Comparison of ENCODE assay signal across 33 cellular contexts in genomic region chrX:68589372-68589753, GRCh38.
"Had no signal": no experiment of that assay in that cellular context is flagged by ENCODE, and none has a peak within 500 bp of the region (broad histone marks: within the 10 kb centered on the region; RNA-seq: fewer than 3 reads in every experiment).

No MANE protein-coding gene starts in this region.

- H3K27ac ChIP-seq: ascending aorta, SJCRH30, SK-N-MC had no signal

- H3K9me3 ChIP-seq: SJCRH30 had no signal

- ATAC-seq: activated CD8-positive, alpha-beta memory T cell treated with anti-CD3 and anti-CD28 coated beads, Interleukin-2, amount 10 ng/mL, durations not matched to agents 7 days and 5 days; activated T-cell treated with anti-CD3 and anti-CD28 coated beads, Interleukin-2, amount 50 U/mL, for 72 hours; activated T-helper 17 cell treated with anti-CD3 and anti-CD28 coated beads, Interleukin-2, amount 50 U/mL, for 72 hours; WTC11 had no signal

- H3K4me3 Mint-ChIP-seq: activated CD4-positive, alpha-beta memory T cell treated with anti-CD3 and anti-CD28 coated beads, Interleukin-2, amount 10 ng/mL, durations not matched to agents 7 days and 5 days; activated CD8-positive, alpha-beta memory T cell treated with anti-CD3 and anti-CD28 coated beads, Interleukin-2, amount 10 ng/mL, durations not matched to agents 7 days and 5 days; activated naive CD4-positive, alpha-beta T cell treated with anti-CD3 and anti-CD28 coated beads, Interleukin-2, amount 50 U/mL, for 24 hours; activated naive CD8-positive, alpha-beta T cell treated with anti-CD3 and anti-CD28 coated beads, Interleukin-2, amount 10 ng/mL, durations not matched to agents 7 days and 5 days; activated T-cell treated with anti-CD3 and anti-CD28 coated beads, Interleukin-2, amount 50 U/mL, for 72 hours; activated T-helper 17 cell treated with anti-CD3 and anti-CD28 coated beads, Interleukin-2, amount 50 U/mL, for 72 hours; WTC11 had no signal

- H3K4me1 Mint-ChIP-seq: activated CD4-positive, alpha-beta memory T cell treated with anti-CD3 and anti-CD28 coated beads, Interleukin-2, amount 10 ng/mL, durations not matched to agents 7 days and 5 days; activated CD8-positive, alpha-beta memory T cell treated with anti-CD3 and anti-CD28 coated beads, Interleukin-2, amount 10 ng/mL, durations not matched to agents 7 days and 5 days; activated naive CD4-positive, alpha-beta T cell treated with anti-CD3 and anti-CD28 coated beads, Interleukin-2, amount 50 U/mL, for 24 hours; activated naive CD8-positive, alpha-beta T cell treated with anti-CD3 and anti-CD28 coated beads, Interleukin-2, amount 10 ng/mL, durations not matched to agents 7 days and 5 days; activated T-helper 17 cell treated with anti-CD3 and anti-CD28 coated beads, Interleukin-2, amount 50 U/mL, for 72 hours; WTC11 had no signal

- DNase-seq: activated CD4-positive, alpha-beta memory T cell treated with anti-CD3 and anti-CD28 coated beads, Interleukin-2, amount 10 ng/mL, durations not matched to agents 7 days and 5 days; activated CD4-positive, alpha-beta T cell treated with anti-CD3 and anti-CD28 coated beads for 4 hours; activated CD4-positive, CD25-positive, alpha-beta regulatory T cell treated with anti-CD3 and anti-CD28 coated beads, Interleukin-2, amount 50 U/mL, for 72 hours; activated CD8-positive, alpha-beta memory T cell treated with anti-CD3 and anti-CD28 coated beads for 24 hours; activated CD8-positive, alpha-beta memory T cell treated with anti-CD3 and anti-CD28 coated beads, Interleukin-2, amount 10 ng/mL, durations not matched to agents 7 days and 5 days; activated CD8-positive, alpha-beta memory T cell treated with anti-CD3 and anti-CD28 coated beads, Interleukin-2, amount 50 U/mL, for 48 hours; activated effector memory CD4-positive, alpha-beta T cell treated with anti-CD3 and anti-CD28 coated beads, Interleukin-2, amount 50 U/mL, for 16 hours; activated naive CD4-positive, alpha-beta T cell treated with Interleukin-2 at 50 U/mL for 16 hours; activated naive CD8-positive, alpha-beta T cell treated with anti-CD3 and anti-CD28 coated beads, Interleukin-2, amount 10 ng/mL, durations not matched to agents 7 days and 5 days; activated T-cell treated with anti-CD3 and anti-CD28 coated beads, Interleukin-2, amount 50 U/mL, for 1 hour; activated T-cell treated with anti-CD3 and anti-CD28 coated beads, Interleukin-2, amount 50 U/mL, for 72 hours; amygdala; Kasumi-1; KG1; MM.1S; NCI-H1048; NCI-H1105 treated with DMSO at 0.1 percent for 48 hours; NCI-H1436; NCI-H1694; NCI-H2029; NCI-H2107; NCI-H2171; NCI-H510A; NCI-H526; NCI-H748 treated with DMSO at 0.1 percent for 48 hours; NK-92 treated with Interleukin-12 subunit alpha and Interleukin-12 subunit beta, amount 100 ng/mL, for 24 hours; SHP77; SJCRH30 had no signal

- H3K36me3 Mint-ChIP-seq: activated CD8-positive, alpha-beta memory T cell treated with anti-CD3 and anti-CD28 coated beads, Interleukin-2, amount 10 ng/mL, durations not matched to agents 7 days and 5 days had no signal

- H3K27ac Mint-ChIP-seq: activated CD4-positive, alpha-beta memory T cell treated with anti-CD3 and anti-CD28 coated beads, Interleukin-2, amount 10 ng/mL, durations not matched to agents 7 days and 5 days; activated CD8-positive, alpha-beta memory T cell treated with anti-CD3 and anti-CD28 coated beads, Interleukin-2, amount 10 ng/mL, durations not matched to agents 7 days and 5 days; activated naive CD4-positive, alpha-beta T cell treated with anti-CD3 and anti-CD28 coated beads, Interleukin-2, amount 50 U/mL, for 24 hours; activated naive CD8-positive, alpha-beta T cell treated with anti-CD3 and anti-CD28 coated beads, Interleukin-2, amount 10 ng/mL, durations not matched to agents 7 days and 5 days; activated T-cell treated with anti-CD3 and anti-CD28 coated beads, Interleukin-2, amount 50 U/mL, for 72 hours; activated T-helper 17 cell treated with anti-CD3 and anti-CD28 coated beads, Interleukin-2, amount 50 U/mL, for 72 hours; WTC11 had no signal

- H3K27me3 Mint-ChIP-seq: activated CD4-positive, alpha-beta memory T cell treated with anti-CD3 and anti-CD28 coated beads, Interleukin-2, amount 10 ng/mL, durations not matched to agents 7 days and 5 days; activated CD8-positive, alpha-beta memory T cell treated with anti-CD3 and anti-CD28 coated beads, Interleukin-2, amount 10 ng/mL, durations not matched to agents 7 days and 5 days; activated naive CD4-positive, alpha-beta T cell treated with anti-CD3 and anti-CD28 coated beads, Interleukin-2, amount 50 U/mL, for 24 hours; activated naive CD8-positive, alpha-beta T cell treated with anti-CD3 and anti-CD28 coated beads, Interleukin-2, amount 10 ng/mL, durations not matched to agents 7 days and 5 days; activated T-helper 17 cell treated with anti-CD3 and anti-CD28 coated beads, Interleukin-2, amount 50 U/mL, for 72 hours had no signal

- H3K27me3 ChIP-seq: ascending aorta, SJCRH30 had no signal

- H3K4me1 ChIP-seq: ascending aorta, SJCRH30 had no signal

- H3K4me3 ChIP-seq: ascending aorta, SJCRH30, SK-N-MC had no signal

- H3K36me3 ChIP-seq: ascending aorta, SJCRH30 had no signal
